8 cellular contexts compared by ENCODE assay signal in the genomic region with DNA sequence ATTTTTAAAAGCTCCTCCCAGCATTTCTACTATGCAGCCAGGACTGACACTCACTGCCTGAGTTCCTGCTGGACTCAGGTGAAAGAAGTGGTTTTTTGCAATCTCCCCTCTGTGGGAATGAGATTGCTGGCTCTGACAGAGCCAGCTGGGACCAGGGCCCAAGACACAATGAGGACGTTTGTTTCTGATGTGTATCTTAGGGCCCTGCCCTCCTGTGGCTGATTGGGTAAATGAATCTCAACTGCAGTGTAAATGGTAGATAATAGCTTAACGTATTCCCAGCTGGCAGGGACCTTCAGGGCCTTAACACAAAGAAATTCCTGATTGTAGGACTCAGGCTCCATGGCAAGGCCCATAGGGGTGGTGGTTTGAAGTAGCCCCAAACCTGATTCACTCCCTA.
DNase-seq lines count a peak whose midpoint lies in the region; ATAC-seq and TF ChIP-seq lines count a peak whose summit lies in the region.

No MANE protein-coding gene starts in this region.

- peaks cover 12% of the 10 kb centered on the region for H3K4me1 Mint-ChIP-seq in neural crest cell
- peaks cover 3% of the 10 kb centered on the region for H3K4me1 Mint-ChIP-seq in endothelial cell (ENCODE audit: unreplicated experiment)

- no peak overlapping the region for H3K4me3 Mint-ChIP-seq in neural crest cell
- no peak overlapping the region for H3K4me3 Mint-ChIP-seq in endothelial cell (ENCODE audit: unreplicated experiment)

- H3K27me3 Mint-ChIP-seq in neural crest cell (ENCODE audit: low read depth), result no peaks in the 10 kb centered on the region
- peaks cover 6% of the 10 kb centered on the region for H3K27me3 Mint-ChIP-seq in endothelial cell (ENCODE audit: unreplicated experiment)

- ATAC-seq in GM21526 (IDR thresholded peaks at IDR 0.05; ENCODE audit: low FRiP score, unreplicated experiment) (no peak), GM19455 (IDR thresholded peaks at IDR 0.05; ENCODE audit: unreplicated experiment) (no peak), GM21717 (IDR thresholded peaks at IDR 0.05; ENCODE audit: unreplicated experiment) (no peak)

- H3K9me3 Mint-ChIP-seq in neural crest cell (no peaks in the 10 kb centered on the region), endothelial cell (ENCODE audit: unreplicated experiment) (no peaks in the 10 kb centered on the region)

- TF ChIP-seq CTCF in GM10266 (IDR thresholded peaks at IDR 0.05; ENCODE audit: control insufficient read depth, insufficient read depth, low read depth, missing control alignments) (peak; percentile 2), neural crest cell (conservative IDR thresholded peaks at IDR 0.05) (peak; percentile 46), endothelial cell (IDR thresholded peaks at IDR 0.05; ENCODE audit: unreplicated experiment) (no peak)

- H3K27ac Mint-ChIP-seq in neural crest cell (ENCODE audit: unreplicated experiment) (no peak overlapping the region), endothelial cell (ENCODE audit: unreplicated experiment) (no peak overlapping the region)

- no peak for DNase-seq in GM10266 (ENCODE audit: extremely low spot score)
- peak; percentile 44 for DNase-seq in M059J (ENCODE audit: low read depth)
- DNase-seq in astrocyte of the hippocampus (ENCODE audit: low read depth, low spot score), result peak; percentile 42
- DNase-seq in neural crest cell (ENCODE audit: low read depth, low spot score), result peak; percentile 2
- no peak for DNase-seq in endothelial cell (ENCODE audit: low spot score)

- H3K36me3 Mint-ChIP-seq in neural crest cell (ENCODE audit: low read depth) (no peaks in the 10 kb centered on the region), endothelial cell (ENCODE audit: low read depth, unreplicated experiment) (no peaks in the 10 kb centered on the region)

Comparison
In these comparisons a context has a peak if more than half of its experiments do, and no peak if none do; other contexts are left out.
1. DNase-seq: peak in M059J (single experiment), astrocyte of the hippocampus (single experiment) and neural crest cell (single experiment); none in GM10266 (single experiment) and endothelial cell (single experiment).